ENCODE assay signal across 10 cellular contexts in the genomic region with DNA sequence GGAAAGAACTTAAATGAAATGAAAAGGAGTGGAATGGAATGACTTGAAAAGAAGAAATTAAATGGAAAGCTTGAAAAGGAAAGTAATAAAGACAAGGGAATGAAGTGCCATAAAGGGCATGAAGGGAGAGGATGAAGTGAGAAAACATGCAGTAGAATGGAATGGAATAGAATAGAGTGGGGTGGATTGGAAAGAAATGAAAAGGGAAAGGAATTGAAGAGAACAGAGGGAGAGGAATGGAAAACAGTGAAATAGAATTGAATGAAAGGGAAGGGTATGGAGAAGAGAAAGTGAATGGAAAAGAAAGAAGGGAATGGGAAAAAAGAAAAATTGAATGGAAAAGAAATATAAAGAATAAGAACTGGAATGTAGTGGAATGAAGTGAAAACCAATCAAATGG. TPM values are rescaled to one million over a fixed set of nuclear protein-coding genes. Genes with fewer than 3 reads are reported as not detected.
"Had no signal": no experiment of that assay in that cellular context is flagged by ENCODE, and none has a peak within 500 bp of the region (broad histone marks: within the 10 kb centered on the region; RNA-seq: fewer than 3 reads in every experiment).

No MANE protein-coding gene starts in this region.

- H3K9me3 ChIP-seq: HAP-1 had no signal

- ATAC-seq: HCT116, K562 had no signal

- DNase-seq: GM23248, GOT3, H7, IMR-90, KG1 had no signal

- H3K27ac ChIP-seq: GM23248 had no signal

RNA-seq across cellular contexts. Expression of a gene that starts 20.0 kb away (rescaled TPM):
- total RNA-seq: GM23248, H4, H7, HT-29, IMR-90, K562 had no signal
